1 cellular context compared by ENCODE assay signal in the genomic region with DNA sequence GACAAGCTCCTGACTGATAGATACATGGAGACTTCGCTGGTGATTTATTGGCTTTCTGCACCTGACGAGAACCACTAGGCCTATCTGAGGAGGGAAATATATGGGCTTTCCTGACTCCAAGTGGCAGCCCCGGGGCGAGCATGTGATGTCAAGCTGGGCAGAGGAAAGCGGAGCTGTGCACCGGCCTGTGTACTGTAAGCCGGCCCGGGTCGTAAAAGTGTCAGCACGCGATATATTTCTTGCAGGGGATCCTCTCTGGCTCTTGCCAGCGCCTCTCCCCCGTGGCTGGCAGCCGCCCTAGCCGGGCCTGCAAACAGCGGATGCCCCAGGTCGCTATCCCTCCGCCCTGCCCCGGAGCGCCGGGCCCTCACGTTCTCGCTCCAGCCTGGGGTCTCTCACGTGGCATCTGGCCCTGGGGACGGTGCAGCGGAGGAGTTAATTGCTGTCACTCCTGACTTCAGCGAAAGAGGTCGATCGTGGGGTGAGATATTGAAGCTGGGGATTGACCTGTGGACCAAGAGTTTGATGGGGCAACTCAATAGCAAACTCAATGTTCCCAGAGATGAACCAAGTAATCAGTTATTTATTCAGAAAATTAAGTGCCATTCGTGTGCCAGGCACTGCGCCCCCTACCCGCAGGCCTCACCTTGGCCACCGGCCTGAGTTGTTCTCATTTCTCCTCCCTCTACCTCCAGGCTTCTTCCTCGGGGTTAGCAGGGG.
TF ChIP-seq lines count a peak whose summit lies in the region.

No MANE protein-coding gene starts in this region.

TF ChIP-seq in HepG2, 621 proteins besides CTCF, POLR2A, EP300 and RAD21 (continued from another document and continues in another):
- TF ChIP-seq, protein P1, sequence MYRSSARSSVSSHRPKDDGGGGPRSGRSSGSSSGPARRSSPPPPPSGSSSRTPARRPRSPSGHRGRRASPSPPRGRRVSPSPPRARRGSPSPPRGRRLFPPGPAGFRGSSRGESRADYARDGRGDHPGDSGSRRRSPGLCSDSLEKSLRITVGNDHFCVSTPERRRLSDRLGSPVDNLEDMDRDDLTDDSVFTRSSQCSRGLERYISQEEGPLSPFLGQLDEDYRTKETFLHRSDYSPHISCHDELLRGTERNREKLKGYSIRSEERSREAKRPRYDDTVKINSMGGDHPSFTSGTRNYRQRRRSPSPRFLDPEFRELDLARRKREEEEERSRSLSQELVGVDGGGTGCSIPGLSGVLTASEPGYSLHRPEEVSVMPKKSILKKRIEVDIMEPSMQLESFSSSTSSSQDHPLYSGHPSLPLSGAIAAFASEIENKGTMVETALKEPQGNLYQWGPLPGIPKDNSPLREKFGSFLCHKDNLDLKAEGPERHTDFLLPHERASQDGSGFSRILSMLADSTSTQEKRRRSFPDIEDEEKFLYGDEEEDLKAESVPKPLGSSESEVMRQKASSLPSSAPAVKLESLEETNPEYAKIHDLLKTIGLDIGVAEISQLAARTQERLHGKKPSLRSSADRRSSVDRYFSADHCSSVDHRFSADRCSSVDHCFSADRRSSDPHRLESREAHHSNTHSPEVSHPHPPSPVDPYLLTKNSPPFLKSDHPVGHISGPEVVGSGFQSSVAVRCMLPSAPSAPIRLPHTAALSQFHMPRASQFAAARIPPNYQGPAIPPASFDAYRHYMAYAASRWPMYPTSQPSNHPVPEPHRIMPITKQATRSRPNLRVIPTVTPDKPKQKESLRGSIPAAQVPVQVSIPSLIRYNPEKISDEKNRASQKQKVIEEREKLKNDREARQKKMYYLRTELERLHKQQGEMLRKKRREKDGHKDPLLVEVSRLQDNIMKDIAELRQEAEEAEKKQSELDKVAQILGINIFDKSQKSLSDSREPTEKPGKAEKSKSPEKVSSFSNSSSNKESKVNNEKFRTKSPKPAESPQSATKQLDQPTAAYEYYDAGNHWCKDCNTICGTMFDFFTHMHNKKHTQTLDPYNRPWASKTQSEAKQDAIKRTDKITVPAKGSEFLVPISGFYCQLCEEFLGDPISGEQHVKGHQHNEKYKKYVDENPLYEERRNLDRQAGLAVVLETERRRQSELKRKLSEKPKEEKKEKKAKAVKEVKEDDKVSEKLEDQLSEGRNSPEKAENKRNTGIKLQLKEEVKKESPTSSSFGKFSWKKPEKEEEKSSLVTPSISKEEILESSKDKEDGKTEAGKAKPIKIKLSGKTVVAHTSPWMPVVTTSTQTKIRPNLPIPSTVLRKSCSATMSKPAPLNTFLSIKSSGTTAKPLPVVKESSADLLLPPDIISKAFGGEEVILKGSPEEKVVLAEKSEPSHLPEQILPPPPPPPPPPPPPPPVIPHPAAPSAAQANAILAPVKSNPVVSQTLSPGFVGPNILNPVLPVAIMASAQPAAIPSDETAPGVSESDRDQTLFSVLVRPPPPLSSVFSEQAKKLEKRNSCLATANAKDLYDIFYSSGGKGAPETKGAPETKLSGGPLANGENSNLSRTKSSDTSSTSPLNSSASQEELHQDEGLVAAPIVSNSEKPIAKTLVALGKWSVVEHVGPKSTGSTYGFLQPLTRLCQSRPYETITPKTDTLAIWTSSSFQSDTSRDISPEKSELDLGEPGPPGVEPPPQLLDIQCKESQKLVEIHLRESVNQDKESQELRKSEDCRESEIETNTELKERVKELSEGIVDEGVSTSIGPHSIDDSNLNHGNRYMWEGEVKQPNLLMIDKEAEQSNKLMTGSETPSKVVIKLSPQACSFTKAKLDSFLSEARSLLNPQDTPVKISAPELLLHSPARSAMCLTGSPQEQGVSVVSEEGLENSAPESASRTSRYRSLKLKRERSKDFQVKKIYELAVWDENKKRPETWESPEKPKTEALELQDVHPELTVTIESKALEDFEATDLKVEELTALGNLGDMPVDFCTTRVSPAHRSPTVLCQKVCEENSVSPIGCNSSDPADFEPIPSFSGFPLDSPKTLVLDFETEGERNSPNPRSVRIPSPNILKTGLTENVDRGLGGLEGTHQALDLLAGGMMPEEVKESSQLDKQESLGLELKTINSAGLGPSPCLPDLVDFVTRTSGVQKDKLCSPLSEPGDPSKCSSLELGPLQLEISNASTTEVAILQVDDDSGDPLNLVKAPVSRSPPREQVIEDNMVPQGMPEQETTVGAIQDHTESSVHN (CRISPR knock-in tag; IDR thresholded peaks at IDR 0.05) = no peak
- no peak for TF ChIP-seq SP4 (CRISPR knock-in tag; IDR thresholded peaks at IDR 0.05)
- TF ChIP-seq, protein P2, sequence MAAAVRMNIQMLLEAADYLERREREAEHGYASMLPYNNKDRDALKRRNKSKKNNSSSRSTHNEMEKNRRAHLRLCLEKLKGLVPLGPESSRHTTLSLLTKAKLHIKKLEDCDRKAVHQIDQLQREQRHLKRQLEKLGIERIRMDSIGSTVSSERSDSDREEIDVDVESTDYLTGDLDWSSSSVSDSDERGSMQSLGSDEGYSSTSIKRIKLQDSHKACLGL (CRISPR knock-in tag; IDR thresholded peaks at IDR 0.05) = peak; percentile 51; the same call in 1 of the 2 replicates
- TF ChIP-seq, protein P3, sequence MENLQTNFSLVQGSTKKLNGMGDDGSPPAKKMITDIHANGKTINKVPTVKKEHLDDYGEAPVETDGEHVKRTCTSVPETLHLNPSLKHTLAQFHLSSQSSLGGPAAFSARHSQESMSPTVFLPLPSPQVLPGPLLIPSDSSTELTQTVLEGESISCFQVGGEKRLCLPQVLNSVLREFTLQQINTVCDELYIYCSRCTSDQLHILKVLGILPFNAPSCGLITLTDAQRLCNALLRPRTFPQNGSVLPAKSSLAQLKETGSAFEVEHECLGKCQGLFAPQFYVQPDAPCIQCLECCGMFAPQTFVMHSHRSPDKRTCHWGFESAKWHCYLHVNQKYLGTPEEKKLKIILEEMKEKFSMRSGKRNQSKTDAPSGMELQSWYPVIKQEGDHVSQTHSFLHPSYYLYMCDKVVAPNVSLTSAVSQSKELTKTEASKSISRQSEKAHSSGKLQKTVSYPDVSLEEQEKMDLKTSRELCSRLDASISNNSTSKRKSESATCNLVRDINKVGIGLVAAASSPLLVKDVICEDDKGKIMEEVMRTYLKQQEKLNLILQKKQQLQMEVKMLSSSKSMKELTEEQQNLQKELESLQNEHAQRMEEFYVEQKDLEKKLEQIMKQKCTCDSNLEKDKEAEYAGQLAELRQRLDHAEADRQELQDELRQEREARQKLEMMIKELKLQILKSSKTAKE (CRISPR knock-in tag; IDR thresholded peaks at IDR 0.05; ENCODE audit: borderline replicate concordance) = no peak
- TF ChIP-seq ZNF589 (CRISPR knock-in tag; conservative IDR thresholded peaks at IDR 0.05) = no peak
- TF ChIP-seq REXO4 (CRISPR knock-in tag; IDR thresholded peaks at IDR 0.05; ENCODE audit: borderline replicate concordance) = no peak
- TF ChIP-seq ZNF563 (CRISPR knock-in tag; IDR thresholded peaks at IDR 0.05) = 0 out of 2 replicates have a peak, but pooled peaks have one; percentile 57
- TF ChIP-seq, protein P4, sequence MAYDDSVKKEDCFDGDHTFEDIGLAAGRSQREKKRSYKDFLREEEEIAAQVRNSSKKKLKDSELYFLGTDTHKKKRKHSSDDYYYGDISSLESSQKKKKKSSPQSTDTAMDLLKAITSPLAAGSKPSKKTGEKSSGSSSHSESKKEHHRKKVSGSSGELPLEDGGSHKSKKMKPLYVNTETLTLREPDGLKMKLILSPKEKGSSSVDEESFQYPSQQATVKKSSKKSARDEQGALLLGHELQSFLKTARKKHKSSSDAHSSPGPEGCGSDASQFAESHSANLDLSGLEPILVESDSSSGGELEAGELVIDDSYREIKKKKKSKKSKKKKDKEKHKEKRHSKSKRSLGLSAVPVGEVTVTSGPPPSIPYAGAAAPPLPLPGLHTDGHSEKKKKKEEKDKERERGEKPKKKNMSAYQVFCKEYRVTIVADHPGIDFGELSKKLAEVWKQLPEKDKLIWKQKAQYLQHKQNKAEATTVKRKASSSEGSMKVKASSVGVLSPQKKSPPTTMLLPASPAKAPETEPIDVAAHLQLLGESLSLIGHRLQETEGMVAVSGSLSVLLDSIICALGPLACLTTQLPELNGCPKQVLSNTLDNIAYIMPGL (CRISPR knock-in tag; IDR thresholded peaks at IDR 0.05; ENCODE audit: borderline replicate concordance in 1 of 2, low read depth in 1 of 2) = peak; percentile 75 to 76
- TF ChIP-seq KAT8 (CRISPR knock-in tag; IDR thresholded peaks at IDR 0.05) = 0 out of 2 replicates have a peak, but pooled peaks have one; percentile 26
- no peak; the same call in 1 of the 2 replicates for TF ChIP-seq PAX8 (CRISPR knock-in tag; IDR thresholded peaks at IDR 0.05; ENCODE audit: borderline replicate concordance)
- peak; percentile 29; the same call in 1 of the 2 replicates for TF ChIP-seq NCOR1 (IDR thresholded peaks at IDR 0.05; ENCODE audit: borderline replicate concordance, low read length)
- TF ChIP-seq SRSF1 (optimal IDR thresholded peaks at IDR 0.05; ENCODE audit: low read depth, low read length) = no peak
- peak; percentile 10; the same call in 1 of the 2 replicates for TF ChIP-seq HNF4G (IDR thresholded peaks at IDR 0.05; ENCODE audit: borderline replicate concordance, low read depth, low read length)
- TF ChIP-seq HNF4G (CRISPR knock-in tag; IDR thresholded peaks at IDR 0.05; ENCODE audit: borderline replicate concordance, low read depth) = no peak
- TF ChIP-seq XRCC5 (optimal IDR thresholded peaks at IDR 0.05; ENCODE audit: low read length) = peak; percentile 83
- TF ChIP-seq, protein P5, sequence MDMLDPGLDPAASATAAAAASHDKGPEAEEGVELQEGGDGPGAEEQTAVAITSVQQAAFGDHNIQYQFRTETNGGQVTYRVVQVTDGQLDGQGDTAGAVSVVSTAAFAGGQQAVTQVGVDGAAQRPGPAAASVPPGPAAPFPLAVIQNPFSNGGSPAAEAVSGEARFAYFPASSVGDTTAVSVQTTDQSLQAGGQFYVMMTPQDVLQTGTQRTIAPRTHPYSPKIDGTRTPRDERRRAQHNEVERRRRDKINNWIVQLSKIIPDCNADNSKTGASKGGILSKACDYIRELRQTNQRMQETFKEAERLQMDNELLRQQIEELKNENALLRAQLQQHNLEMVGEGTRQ (IDR thresholded peaks at IDR 0.05; ENCODE audit: low read depth, low read length) = no peak
- TF ChIP-seq, protein P5 (CRISPR knock-in tag; IDR thresholded peaks at IDR 0.05; ENCODE audit: borderline replicate concordance) = peak; percentile 43; the same call in 1 of the 2 replicates
- TF ChIP-seq, protein P6, sequence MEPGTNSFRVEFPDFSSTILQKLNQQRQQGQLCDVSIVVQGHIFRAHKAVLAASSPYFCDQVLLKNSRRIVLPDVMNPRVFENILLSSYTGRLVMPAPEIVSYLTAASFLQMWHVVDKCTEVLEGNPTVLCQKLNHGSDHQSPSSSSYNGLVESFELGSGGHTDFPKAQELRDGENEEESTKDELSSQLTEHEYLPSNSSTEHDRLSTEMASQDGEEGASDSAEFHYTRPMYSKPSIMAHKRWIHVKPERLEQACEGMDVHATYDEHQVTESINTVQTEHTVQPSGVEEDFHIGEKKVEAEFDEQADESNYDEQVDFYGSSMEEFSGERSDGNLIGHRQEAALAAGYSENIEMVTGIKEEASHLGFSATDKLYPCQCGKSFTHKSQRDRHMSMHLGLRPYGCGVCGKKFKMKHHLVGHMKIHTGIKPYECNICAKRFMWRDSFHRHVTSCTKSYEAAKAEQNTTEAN (CRISPR knock-in tag; conservative IDR thresholded peaks at IDR 0.05) = no peak
- TF ChIP-seq ZNF678 (CRISPR knock-in tag; IDR thresholded peaks at IDR 0.05) = no peak
- no peak for TF ChIP-seq HES4 (CRISPR knock-in tag; IDR thresholded peaks at IDR 0.05; ENCODE audit: borderline replicate concordance)
- TF ChIP-seq YY1 (IDR thresholded peaks at IDR 0.05; ENCODE audit: insufficient read depth, insufficient replicate concordance, low read depth, low read length) = no peak
- TF ChIP-seq FOXA1 (IDR thresholded peaks at IDR 0.05) = no peak
- no peak for TF ChIP-seq FOXA1 (CRISPR knock-in tag; IDR thresholded peaks at IDR 0.05)
- TF ChIP-seq GATA4 (IDR thresholded peaks at IDR 0.05; ENCODE audit: borderline replicate concordance, low read depth) = no peak
- TF ChIP-seq PITX1 (CRISPR knock-in tag; IDR thresholded peaks at IDR 0.05) = no peak
- no peak; the same call in 1 of the 2 replicates for TF ChIP-seq ZNF333 (CRISPR knock-in tag; IDR thresholded peaks at IDR 0.05; ENCODE audit: borderline replicate concordance)
- TF ChIP-seq LCORL (IDR thresholded peaks at IDR 0.05) = no peak
- no peak for TF ChIP-seq LCORL (CRISPR knock-in tag; IDR thresholded peaks at IDR 0.05)
- no peak for TF ChIP-seq KAT2B (IDR thresholded peaks at IDR 0.05; ENCODE audit: borderline replicate concordance, low read depth, low read length)
- TF ChIP-seq, protein P7, sequence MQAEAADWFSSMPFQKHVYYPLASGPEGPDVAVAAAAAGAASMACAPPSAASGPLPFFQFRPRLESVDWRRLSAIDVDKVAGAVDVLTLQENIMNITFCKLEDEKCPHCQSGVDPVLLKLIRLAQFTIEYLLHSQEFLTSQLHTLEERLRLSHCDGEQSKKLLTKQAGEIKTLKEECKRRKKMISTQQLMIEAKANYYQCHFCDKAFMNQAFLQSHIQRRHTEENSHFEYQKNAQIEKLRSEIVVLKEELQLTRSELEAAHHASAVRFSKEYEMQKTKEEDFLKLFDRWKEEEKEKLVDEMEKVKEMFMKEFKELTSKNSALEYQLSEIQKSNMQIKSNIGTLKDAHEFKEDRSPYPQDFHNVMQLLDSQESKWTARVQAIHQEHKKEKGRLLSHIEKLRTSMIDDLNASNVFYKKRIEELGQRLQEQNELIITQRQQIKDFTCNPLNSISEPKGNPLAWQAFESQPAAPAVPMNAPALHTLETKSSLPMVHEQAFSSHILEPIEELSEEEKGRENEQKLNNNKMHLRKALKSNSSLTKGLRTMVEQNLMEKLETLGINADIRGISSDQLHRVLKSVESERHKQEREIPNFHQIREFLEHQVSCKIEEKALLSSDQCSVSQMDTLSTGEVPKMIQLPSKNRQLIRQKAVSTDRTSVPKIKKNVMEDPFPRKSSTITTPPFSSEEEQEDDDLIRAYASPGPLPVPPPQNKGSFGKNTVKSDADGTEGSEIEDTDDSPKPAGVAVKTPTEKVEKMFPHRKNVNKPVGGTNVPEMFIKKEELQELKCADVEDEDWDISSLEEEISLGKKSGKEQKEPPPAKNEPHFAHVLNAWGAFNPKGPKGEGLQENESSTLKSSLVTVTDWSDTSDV (CRISPR knock-in tag; IDR thresholded peaks at IDR 0.05) = no peak
